9 cellular contexts compared by ENCODE assay signal in the genomic region with DNA sequence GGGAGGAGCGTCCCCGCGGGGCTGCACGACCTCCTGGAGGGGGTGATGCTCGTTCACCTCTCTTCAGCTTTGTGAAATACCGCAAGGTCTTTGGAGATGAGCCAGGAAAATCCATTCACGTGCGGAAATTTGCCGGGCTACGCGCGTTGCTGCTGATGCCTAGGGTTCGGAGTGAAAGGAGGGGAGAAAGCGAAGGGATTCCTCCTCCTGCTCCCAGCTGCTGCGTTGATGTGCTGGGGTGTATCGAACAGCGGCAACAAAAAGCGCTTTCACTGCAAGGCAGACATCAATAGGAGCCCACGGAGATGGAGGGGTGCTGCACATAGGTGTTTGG. TPM values are rescaled to one million over a fixed set of nuclear protein-coding genes. Genes with fewer than 3 reads are reported as not detected.
DNase-seq lines count a peak whose midpoint lies in the region; ATAC-seq and TF ChIP-seq lines count a peak whose summit lies in the region.
"Had no signal": no experiment of that assay in that cellular context is flagged by ENCODE, and none has a peak within 500 bp of the region (broad histone marks: within the 10 kb centered on the region; RNA-seq: fewer than 3 reads in every experiment).

No MANE protein-coding gene starts in this region.

- 1 to 4% (median 2%) methylated on average over 19 of the region's 19 CpGs for WGBS in ovary, 3 donors

- intact Hi-C loops in ovary (cut with DNase I), result loop anchor here in 1 of 4 donors (5.0 kb wide), 1 partner anchor 250 kb away; no protein-coding TSS in a partner anchor

- no peak for TF ChIP-seq POLR2A in ovary (IDR thresholded peaks at IDR 0.05)

- ATAC-seq in GM18498 (IDR thresholded peaks at IDR 0.05; ENCODE audit: unreplicated experiment) (no peak), HG03108 (IDR thresholded peaks at IDR 0.05; ENCODE audit: unreplicated experiment) (no peak)

- no peaks in the 10 kb centered on the region for H3K4me1 ChIP-seq in BE2C
- H3K4me1 ChIP-seq in NT2/D1 (ENCODE audit: insufficient read depth, insufficient read length), result no peaks in the 10 kb centered on the region
- peaks cover 10% of the 10 kb centered on the region for H3K4me1 ChIP-seq in ovary (ENCODE audit: insufficient read depth)

- H3K27me3 ChIP-seq in BE2C (peaks cover 21% of the 10 kb centered on the region), NT2/D1 (ENCODE audit: insufficient read depth, insufficient read length) (peaks cover 60% of the 10 kb centered on the region), ovary (no peaks in the 10 kb centered on the region)

- H3K9ac ChIP-seq in NT2/D1 (ENCODE audit: insufficient read length, low read depth), result peak overlapping the region; percentile 39

- no peak for TF ChIP-seq EP300 in ovary (IDR thresholded peaks at IDR 0.05)

- H3K9me3 ChIP-seq in BE2C (no peaks in the 10 kb centered on the region), NT2/D1 (ENCODE audit: insufficient read depth, low read length) (no peaks in the 10 kb centered on the region), ovary (no peaks in the 10 kb centered on the region)

- H3K4me3 ChIP-seq in BE2C (ENCODE audit: low read depth, low read length), result peak overlapping the region; percentile 49
- H3K4me3 ChIP-seq in NT2/D1 (ENCODE audit: insufficient read length, low read depth), result peak overlapping the region; percentile 52
- peak overlapping the region; percentile 40 for H3K4me3 ChIP-seq in ovary

- DNase-seq in BE2C (no peak), NT2/D1 (ENCODE audit: low read depth, low spot score) (no peak), fibroblast of peridontal ligament (ENCODE audit: extremely low read depth) (peak; percentile 2), ovary (no peak), SIG-M5 (lab: John Stamatoyannopoulos, UW) (no peak)
- no peak for DNase-seq in activated CD4-positive, alpha-beta T cell treated with anti-CD3 and anti-CD28 coated beads, Interleukin-2, amount 50 U/mL, for 48 hours

- H3K27ac ChIP-seq in ovary, result no peak overlapping the region

- TF ChIP-seq CTCF in BE2C (IDR thresholded peaks at IDR 0.05; ENCODE audit: low read depth, low read length) (no peak), ovary (IDR thresholded peaks at IDR 0.05) (no peak)

- H3K36me3 ChIP-seq in BE2C (no peaks in the 10 kb centered on the region), NT2/D1 (ENCODE audit: insufficient read depth, insufficient read length, low read length) (no peaks in the 10 kb centered on the region), ovary (no peaks in the 10 kb centered on the region)

RNA-seq across cellular contexts. Expression of a gene that starts 0.4 kb away (rescaled TPM):
- 0.14 TPM for polyA plus RNA-seq in BE2C (2012; ENCODE audit: insufficient read depth, insufficient read length, low read depth)
- under 1 TPM in 1 of 7 donors, not detected in 6; 0.05 TPM for total RNA-seq in ovary
- polyA plus RNA-seq in ovary, result under 1 TPM; 0.04 to 0.15 TPM
- total RNA-seq: H4 had no signal
